8 cellular contexts compared by ENCODE assay signal in genomic region chr17:1122681-1123396, GRCh38. TPM values are rescaled to one million over a fixed set of nuclear protein-coding genes. Genes with fewer than 3 reads are reported as not detected.
DNase-seq lines count a peak whose midpoint lies in the region; ATAC-seq lines count a peak whose summit lies in the region.

No MANE protein-coding gene starts in this region.

- H3K9me3 Mint-ChIP-seq in T-helper 2 cell treated with Interferon-gamma antibody and Interleukin-4, amounts not matched to agents 5 μg/mL and 100 μg/mL, for 36 hours, result no peaks in the 10 kb centered on the region

- 0 out of 2 replicates have a peak, but pooled peaks cover 2% of the 10 kb centered on the region for H3K4me1 ChIP-seq in Karpas-422 (ENCODE audit: low read length)

- H3K27ac ChIP-seq in Karpas-422 (ENCODE audit: low read length) (no peak overlapping the region), angular gyrus (ENCODE audit: low read depth, low read length) (peak overlapping the region; percentile 76)

- peak; percentile 88 for ATAC-seq in left ventricle myocardium superior
- no peak for ATAC-seq in HG03139 (IDR thresholded peaks at IDR 0.05; ENCODE audit: unreplicated experiment)
- ATAC-seq in HG02938 (IDR thresholded peaks at IDR 0.05; ENCODE audit: unreplicated experiment), result no peak

- peaks cover 59% of the 10 kb centered on the region for H3K79me2 ChIP-seq in Karpas-422 (ENCODE audit: low read length)

- H3K9ac ChIP-seq in Karpas-422 (ENCODE audit: low read length), result no peak overlapping the region

- no peak overlapping the region for H3K4me3 Mint-ChIP-seq in T-helper 2 cell treated with Interferon-gamma antibody and Interleukin-4, amounts not matched to agents 5 μg/mL and 100 μg/mL, for 36 hours

- H3K36me3 ChIP-seq in Karpas-422 (ENCODE audit: insufficient read depth, low read length), result peaks cover 36% of the 10 kb centered on the region

- H3K36me3 Mint-ChIP-seq in T-helper 2 cell treated with Interferon-gamma antibody and Interleukin-4, amounts not matched to agents 5 μg/mL and 100 μg/mL, for 36 hours (ENCODE audit: low read depth), result no peaks in the 10 kb centered on the region

- H3K27ac Mint-ChIP-seq in T-helper 2 cell treated with Interferon-gamma antibody and Interleukin-4, amounts not matched to agents 5 μg/mL and 100 μg/mL, for 36 hours, result peak overlapping the region; percentile 15

- no peaks in the 10 kb centered on the region for H4K20me1 ChIP-seq in Karpas-422 (ENCODE audit: insufficient read depth, low read depth, low read length)

- H3K9me2 ChIP-seq in Karpas-422 (replicated peaks; ENCODE audit: insufficient read depth, low read length), result no peaks in the 10 kb centered on the region

- DNase-seq in GDM1 (lab: John Stamatoyannopoulos, UW) (peak; percentile 51), Karpas-422 (peak; percentile 86), left ventricle myocardium superior (peak; percentile 89), retina (peak; percentile 89)
- DNase-seq in T-helper 2 cell treated with Interferon-gamma antibody and Interleukin-4, amounts not matched to agents 5 μg/mL and 100 μg/mL, for 36 hours (ENCODE audit: low spot score), result peak; percentile 70

- intact Hi-C loops in left ventricle myocardium superior (cut with micrococcal nuclease), result loop anchor here (5.0 kb wide), 1 partner anchor 64 kb away; no protein-coding TSS in a partner anchor

- peaks cover 7% of the 10 kb centered on the region; the same call in 1 of the 2 replicates for H3K9me3 ChIP-seq in Karpas-422 (ENCODE audit: low read length)

- no peak overlapping the region for H3K4me2 ChIP-seq in Karpas-422 (ENCODE audit: low read depth, low read length, poor library complexity, severe bottlenecking)

- no peak overlapping the region for H2AFZ ChIP-seq in Karpas-422 (ENCODE audit: low read length)

- H3K27me3 Mint-ChIP-seq in T-helper 2 cell treated with Interferon-gamma antibody and Interleukin-4, amounts not matched to agents 5 μg/mL and 100 μg/mL, for 36 hours (ENCODE audit: low read depth), result peaks cover 2% of the 10 kb centered on the region

- H3K27me3 ChIP-seq in Karpas-422 (ENCODE audit: low read length), result no peaks in the 10 kb centered on the region

- H3K4me1 Mint-ChIP-seq in T-helper 2 cell treated with Interferon-gamma antibody and Interleukin-4, amounts not matched to agents 5 μg/mL and 100 μg/mL, for 36 hours (ENCODE audit: low read depth), result peaks cover 9% of the 10 kb centered on the region

- H3K4me3 ChIP-seq in Karpas-422 (ENCODE audit: low read length), result no peak overlapping the region

RNA-seq across cellular contexts. Expression of gene ABR, which starts 56.9 kb away (rescaled TPM):
- 113 and 165 TPM in 2 replicates for total RNA-seq in Karpas-422 (2014; rRNA removed; shearing (Covaris generic); ENCODE audit: low replicate concordance)
- 167 TPM for total RNA-seq in left ventricle myocardium superior
